In genomic region chr3:27368831-27369607, GRCh38 we compare ENCODE assay signal across 1 cellular context.
TF ChIP-seq lines count a peak whose summit lies in the region.

Gene NEK10, minus strand, starts transcription at chr3:27369383. Its CDS starts 16,501 bp downstream, at chr3:27352882.

TF ChIP-seq in HepG2, 621 proteins besides CTCF, POLR2A, EP300 and RAD21 (continued from another document and continues in another):
- TF ChIP-seq TFE3 (CRISPR knock-in tag; IDR thresholded peaks at IDR 0.05) (0 out of 2 replicates have a peak, but pooled peaks have one; percentile 17), ZNF496 (CRISPR knock-in tag; IDR thresholded peaks at IDR 0.05; ENCODE audit: insufficient replicate concordance) (no peak), ETS1 (CRISPR knock-in tag; IDR thresholded peaks at IDR 0.05) (no peak), ZNF280D (CRISPR knock-in tag; IDR thresholded peaks at IDR 0.05) (no peak), ZNF569 (CRISPR knock-in tag; IDR thresholded peaks at IDR 0.05; ENCODE audit: borderline replicate concordance) (no peak), ZNF207 (IDR thresholded peaks at IDR 0.05; ENCODE audit: borderline replicate concordance) (no peak), ZNF784 (CRISPR knock-in tag; IDR thresholded peaks at IDR 0.05; ENCODE audit: borderline replicate concordance) (no peak), SNAI1 (CRISPR knock-in tag; IDR thresholded peaks at IDR 0.05; ENCODE audit: borderline replicate concordance) (no peak), DNMT1 (CRISPR knock-in tag; IDR thresholded peaks at IDR 0.05) (no peak), MAFG (CRISPR knock-in tag; IDR thresholded peaks at IDR 0.05) (no peak), ZBTB2 (CRISPR knock-in tag; IDR thresholded peaks at IDR 0.05; ENCODE audit: low read depth) (no peak), RERE (CRISPR knock-in tag; IDR thresholded peaks at IDR 0.05; ENCODE audit: low read depth) (0 out of 2 replicates have a peak, but pooled peaks have one; percentile 19), ZNF646 (CRISPR knock-in tag; IDR thresholded peaks at IDR 0.05) (no peak), ZNF235 (CRISPR knock-in tag; IDR thresholded peaks at IDR 0.05; ENCODE audit: borderline replicate concordance) (no peak), ZC3H4 (CRISPR knock-in tag; IDR thresholded peaks at IDR 0.05; ENCODE audit: borderline replicate concordance) (no peak), ZBTB49 (CRISPR knock-in tag; IDR thresholded peaks at IDR 0.05; ENCODE audit: borderline replicate concordance) (no peak), ZSCAN31 (CRISPR knock-in tag; IDR thresholded peaks at IDR 0.05; ENCODE audit: low read depth) (no peak), ZNF503 (CRISPR knock-in tag; IDR thresholded peaks at IDR 0.05) (no peak), ZNF501 (CRISPR knock-in tag; IDR thresholded peaks at IDR 0.05) (peak; percentile 76), ARID2 (CRISPR knock-in tag; IDR thresholded peaks at IDR 0.05; ENCODE audit: borderline replicate concordance) (no peak)
